Comparison of ENCODE assay signal across 12 cellular contexts in genomic region chr2:207725815-207726578, GRCh38. TPM values are rescaled to one million over a fixed set of nuclear protein-coding genes. Genes with fewer than 3 reads are reported as not detected.
DNase-seq lines count a peak whose midpoint lies in the region; ATAC-seq and TF ChIP-seq lines count a peak whose summit lies in the region.
"Had no signal": no experiment of that assay in that cellular context is flagged by ENCODE, and none has a peak within 500 bp of the region (broad histone marks: within the 10 kb centered on the region; RNA-seq: fewer than 3 reads in every experiment).

No MANE protein-coding gene starts in this region.

- no peaks in the 10 kb centered on the region for H3K27me3 ChIP-seq in left lung

- H3K36me3 ChIP-seq in left lung = peaks cover 0 to 10% of the 10 kb centered on the region in 2 donors

- no peak overlapping the region for H3K4me3 Mint-ChIP-seq in activated CD4-positive, alpha-beta memory T cell treated with anti-CD3 and anti-CD28 coated beads for 36 hours
- H3K4me3 Mint-ChIP-seq: central memory CD8-positive, alpha-beta T cell had no signal

- DNase-seq in DMS53 (lab: John Stamatoyannopoulos, UW) (peak; percentile 76), HT-29 (ENCODE audit: low spot score) (peak; percentile 67), NCI-H774 (lab: John Stamatoyannopoulos, UW) (peak; percentile 24), left lung (no peak), AG08396 (ENCODE audit: low spot score) (no peak), HUDEP-2 (lab: John Stamatoyannopoulos, UW; ENCODE audit: unreplicated experiment in 76 of 76) (no peak)
- no peak for DNase-seq in activated CD4-positive, alpha-beta memory T cell treated with anti-CD3 and anti-CD28 coated beads for 36 hours
- DNase-seq: activated CD4-positive, CD25-positive, alpha-beta regulatory T cell; CD8-positive, alpha-beta memory T cell had no signal

- intact Hi-C loops in left lung (cut with DNase I) = no loop called here
- intact Hi-C loops in activated CD4-positive, alpha-beta memory T cell treated with anti-CD3 and anti-CD28 coated beads for 36 hours (cut with micrococcal nuclease) = no loop called here

- peak; percentile 54 for ATAC-seq in left lung
- no peak for ATAC-seq in GM18873 (IDR thresholded peaks at IDR 0.05; ENCODE audit: low FRiP score, unreplicated experiment)

- H3K9me3 Mint-ChIP-seq in activated CD4-positive, alpha-beta memory T cell treated with anti-CD3 and anti-CD28 coated beads for 36 hours = no peaks in the 10 kb centered on the region
- H3K9me3 Mint-ChIP-seq: activated T-helper 2 cell treated with anti-CD3 and anti-CD28 coated beads, Interferon-gamma antibody, Interleukin-2, Interleukin-4, amounts not matched to agents 10 μg/mL and 5 μg/mL and 100 μg/mL, durations not matched to agents 14 hours and 24 hours and 36 hours; CD8-positive, alpha-beta memory T cell; central memory CD8-positive, alpha-beta T cell had no signal

- peaks cover 37% of the 10 kb centered on the region for H3K4me1 Mint-ChIP-seq in activated CD4-positive, alpha-beta memory T cell treated with anti-CD3 and anti-CD28 coated beads for 36 hours (ENCODE audit: low read depth)

- H3K27ac ChIP-seq in left lung = no peak overlapping the region

- no peaks in the 10 kb centered on the region for H3K9me3 ChIP-seq in left lung

- no peak overlapping the region for H3K27ac Mint-ChIP-seq in activated CD4-positive, alpha-beta memory T cell treated with anti-CD3 and anti-CD28 coated beads for 36 hours
- H3K27ac Mint-ChIP-seq: activated T-helper 2 cell treated with anti-CD3 and anti-CD28 coated beads, Interferon-gamma antibody, Interleukin-2, Interleukin-4, amounts not matched to agents 10 μg/mL and 5 μg/mL and 100 μg/mL, durations not matched to agents 14 hours and 24 hours and 36 hours had no signal

- CTCF ChIA-PET in activated CD4-positive, alpha-beta memory T cell treated with anti-CD3 and anti-CD28 coated beads for 36 hours (lab: Charles Lee) = interaction anchor here (1.0 to 2.5 kb wide), 6 partner anchors 14 to 346 kb away, joined by 3 to 15 read pairs (median 6); partner anchors contain the start of gene CCNYL1

- no peak overlapping the region for H3K4me3 ChIP-seq in left lung

- POLR2A ChIA-PET in activated CD4-positive, alpha-beta memory T cell treated with anti-CD3 and anti-CD28 coated beads for 36 hours (lab: Charles Lee) = interaction anchor here (0.6 to 1.0 kb wide), 2 partner anchors 191 to 300 kb away, joined by 3 to 4 read pairs; partner anchors contain the start of gene PLEKHM3

- H3K4me1 ChIP-seq in left lung = peaks cover 0 to 16% of the 10 kb centered on the region in 2 donors

- H3K27me3 Mint-ChIP-seq in activated CD4-positive, alpha-beta memory T cell treated with anti-CD3 and anti-CD28 coated beads for 36 hours = no peaks in the 10 kb centered on the region
- H3K27me3 Mint-ChIP-seq: CD8-positive, alpha-beta memory T cell; central memory CD8-positive, alpha-beta T cell had no signal

- no peak for TF ChIP-seq CTCF in left lung (IDR thresholded peaks at IDR 0.05)

- H3K36me3 Mint-ChIP-seq in activated CD4-positive, alpha-beta memory T cell treated with anti-CD3 and anti-CD28 coated beads for 36 hours = peaks cover 3% of the 10 kb centered on the region

RNA-seq across cellular contexts. Expression of gene CCNYL1, which starts 14.6 kb away (rescaled TPM):
- total RNA-seq in HT-29 (2014; rRNA removed; shearing (Covaris generic)) = 3.2 and 4.7 TPM in 2 replicates
- 10 to 100 TPM; 20.6 to 33.2 TPM for total RNA-seq in left lung
- total RNA-seq in activated CD4-positive, alpha-beta memory T cell treated with anti-CD3 and anti-CD28 coated beads for 36 hours = 1 to 10 TPM; 5.7 to 6.4 TPM

RNA-seq across cellular contexts. Expression of gene FZD5, which starts 43.7 kb away (rescaled TPM):
- total RNA-seq in HT-29 (2014; rRNA removed; shearing (Covaris generic)) = 24.0 and 29.2 TPM in 2 replicates
- total RNA-seq in left lung = 10 to 100 TPM; 31.9 to 33.8 TPM
- total RNA-seq in activated CD4-positive, alpha-beta memory T cell treated with anti-CD3 and anti-CD28 coated beads for 36 hours = 1 to 10 TPM; 1.3 to 1.7 TPM

Comparison
In these comparisons a context has a peak if more than half of its experiments do, and no peak if none do; other contexts are left out.
1. DNase-seq: peak in DMS53 (single experiment), HT-29 (single experiment) and NCI-H774 (single experiment); none in left lung (0 of 2), AG08396 (single experiment), HUDEP-2 (0 of 76) and activated CD4-positive, alpha-beta memory T cell treated with anti-CD3 and anti-CD28 coated beads for 36 hours (single experiment).